Comparison of ENCODE assay signal across 12 cellular contexts in genomic region chrX:153816821-153817220, GRCh38. TPM values are rescaled to one million over a fixed set of nuclear protein-coding genes. Genes with fewer than 3 reads are reported as not detected.
DNase-seq lines count a peak whose midpoint lies in the region; ATAC-seq, FAIRE-seq and TF ChIP-seq lines count a peak whose summit lies in the region.
"Had no signal": no experiment of that assay in that cellular context is flagged by ENCODE, and none has a peak within 500 bp of the region (broad histone marks: within the 10 kb centered on the region; RNA-seq: fewer than 3 reads in every experiment).

No MANE protein-coding gene starts in this region.

- H3K27ac Mint-ChIP-seq in activated CD4-positive, alpha-beta T cell treated with anti-CD3 and anti-CD28 coated beads, Interleukin-2, amount 10 ng/mL, durations not matched to agents 7 days and 5 days = no peak overlapping the region

- intact Hi-C loops in K562 (cut with micrococcal nuclease) (no loop called here), posterior vena cava (cut with DNase I) (no loop called here)

- no TSS peak for BruUV-seq in K562 (replicated peaks; lab: Mats Ljungman, UMichigan)

- peak; percentile 62 for FAIRE-seq in K562 (lab: Jason Lieb, UNC)

- no peaks in the 10 kb centered on the region for H3K36me3 ChIP-seq in K562 (ENCODE audit: control insufficient read depth, insufficient read depth, low read length)
- H3K36me3 ChIP-seq: gastrocnemius medialis, transverse colon had no signal

- no peak overlapping the region for H3K9ac ChIP-seq in K562 (ENCODE audit: insufficient read depth in 1 of 2, low read depth in 2 of 2, low read length in 2 of 2)

- CTCF ChIA-PET in activated CD4-positive, alpha-beta T cell treated with anti-CD3 and anti-CD28 coated beads, Interleukin-2, amount 10 ng/mL, durations not matched to agents 7 days and 5 days (lab: Charles Lee) = interaction anchor here (1.2 to 1.4 kb wide), 3 partner anchors 12 to 36 kb away, joined by 3 to 5 read pairs (median 5); no protein-coding TSS in a partner anchor
- CTCF ChIA-PET in K562 (lab: Yijun Ruan, JAX; ENCODE audit: low intra/inter-chr PET ratio) = no interaction called here

- no peaks in the 10 kb centered on the region for H3K9me1 ChIP-seq in K562 (ENCODE audit: control insufficient read depth, insufficient read depth, low read length)

- TF ChIP-seq RAD21 in K562 (CRISPR knock-in tag; conservative IDR thresholded peaks at IDR 0.05 in 1 of 2, IDR thresholded peaks at IDR 0.05 in 1 of 2) = no peak

- ATAC-seq in K562 (peak; percentile 81), HG03025 (IDR thresholded peaks at IDR 0.05; ENCODE audit: low FRiP score, unreplicated experiment) (no peak)
- ATAC-seq: gastrocnemius medialis had no signal

- no peaks in the 10 kb centered on the region for H3K79me2 ChIP-seq in K562 (ENCODE audit: control insufficient read depth, insufficient read depth, low read length)

- peak overlapping the region; percentile 22 for H3K4me3 Mint-ChIP-seq in activated CD4-positive, alpha-beta T cell treated with anti-CD3 and anti-CD28 coated beads, Interleukin-2, amount 10 ng/mL, durations not matched to agents 7 days and 5 days

- peaks cover 12% of the 10 kb centered on the region for H3K27me3 Mint-ChIP-seq in activated CD4-positive, alpha-beta T cell treated with anti-CD3 and anti-CD28 coated beads, Interleukin-2, amount 10 ng/mL, durations not matched to agents 7 days and 5 days

- peaks cover 5 to 21% of the 10 kb centered on the region in 2 experiments; a peak in 4 of 5 replicates for H3K4me1 ChIP-seq in K562 (replicated peaks in 1 of 2; ENCODE audit: control insufficient read depth in 2 of 2, insufficient read depth in 2 of 2, low read length in 2 of 2)
- H3K4me1 ChIP-seq: gastrocnemius medialis had no signal

- peak overlapping the region; percentile 14 for H2AFZ ChIP-seq in K562 (ENCODE audit: low read depth, low read length)

- H3K36me3 Mint-ChIP-seq in activated CD4-positive, alpha-beta T cell treated with anti-CD3 and anti-CD28 coated beads, Interleukin-2, amount 10 ng/mL, durations not matched to agents 7 days and 5 days (ENCODE audit: low read depth) = no peaks in the 10 kb centered on the region

- peaks cover 36% of the 10 kb centered on the region for H3K4me1 Mint-ChIP-seq in activated CD4-positive, alpha-beta T cell treated with anti-CD3 and anti-CD28 coated beads, Interleukin-2, amount 10 ng/mL, durations not matched to agents 7 days and 5 days

- TF ChIP-seq POLR2A in NB4 (IDR thresholded peaks at IDR 0.05; ENCODE audit: extremely low read depth, insufficient read length) (no peak), K562 (conservative IDR thresholded peaks at IDR 0.05) (no peak)

- WGBS in K562 (ENCODE audit: insufficient coverage, low coverage, missing lambda C conversion rate) = 1% methylated on average over 12 of the region's 13 CpGs

- no peaks in the 10 kb centered on the region for H3K9me3 ChIP-seq in K562 (replicated peaks; ENCODE audit: control insufficient read depth, insufficient read depth, low read depth, low read length)
- H3K9me3 ChIP-seq: gastrocnemius medialis, transverse colon had no signal

- H3K4me2 ChIP-seq in K562 (ENCODE audit: insufficient read depth, low read length) = no peak overlapping the region

- no peaks in the 10 kb centered on the region for H3K9me3 Mint-ChIP-seq in activated CD4-positive, alpha-beta T cell treated with anti-CD3 and anti-CD28 coated beads, Interleukin-2, amount 10 ng/mL, durations not matched to agents 7 days and 5 days

- H4K20me1 ChIP-seq in K562 (replicated peaks; ENCODE audit: control insufficient read depth, insufficient read depth, low read length) = no peaks in the 10 kb centered on the region; the same call in 1 of the 2 replicates

- no peak overlapping the region for H3K27ac ChIP-seq in K562 (ENCODE audit: extremely low read depth, low read depth, low read length)
- H3K27ac ChIP-seq: gastrocnemius medialis, transverse colon had no signal

- H3K4me3 ChIP-seq in NB4 (ENCODE audit: low read depth, low read length) = no peak overlapping the region
- no peak overlapping the region for H3K4me3 ChIP-seq in K562
- H3K4me3 ChIP-seq: gastrocnemius medialis, transverse colon had no signal

- POLR2A ChIA-PET in activated CD4-positive, alpha-beta T cell treated with anti-CD3 and anti-CD28 coated beads, Interleukin-2, amount 10 ng/mL, durations not matched to agents 7 days and 5 days (lab: Charles Lee) = no interaction called here
- POLR2A ChIA-PET in K562 (lab: Yijun Ruan, JAX) = no interaction called here

- peaks cover 12 to 18% of the 10 kb centered on the region in 2 experiments; a peak in 3 of 5 replicates for H3K27me3 ChIP-seq in K562 (ENCODE audit: control insufficient read depth in 2 of 2, insufficient read depth in 2 of 2, low read length in 2 of 2)
- H3K27me3 ChIP-seq: transverse colon had no signal

- no peak for TF ChIP-seq EP300 in K562 (IDR thresholded peaks at IDR 0.05; ENCODE audit: low read length)

- DNase-seq in NB4 (ENCODE audit: low read depth) = peak; percentile 58
- peak; percentile 52 for DNase-seq in activated CD4-positive, alpha-beta T cell treated with anti-CD3 and anti-CD28 coated beads, Interleukin-2, amount 10 ng/mL, durations not matched to agents 7 days and 5 days
- DNase-seq in K562 (ENCODE audit: extremely low read depth in 1 of 4, low spot score in 3 of 4) = peak; percentile 47 to 64 (median 54)
- peak; percentile 36 for DNase-seq in stimulated activated CD4-positive, alpha-beta T cell treated with anti-CD3 and anti-CD28 coated beads, Interleukin-4, amount 100 ng/mL, for 1 hour
- no peak for DNase-seq in NCI-H1105 treated with DMSO at 0.1 percent for 48 hours (lab: John Stamatoyannopoulos, UW)
- DNase-seq in posterior vena cava (ENCODE audit: low spot score) = no peak
- DNase-seq: cortex of kidney, DND-41, gastrocnemius medialis, transverse colon had no signal

- in situ Hi-C loops in K562 (cut with MboI) = loop anchor here (5.0 kb wide), 1 partner anchor 320 kb away; no protein-coding TSS in a partner anchor

- TF ChIP-seq CTCF in NB4 (IDR thresholded peaks at IDR 0.05; ENCODE audit: low read depth, low read length) (no peak), K562 (IDR thresholded peaks at IDR 0.05 in 2 of 3, conservative IDR thresholded peaks at IDR 0.05 in 1 of 3; ENCODE audit: insufficient read depth in 2 of 3, low read depth in 1 of 3, low read length in 3 of 3) (peak; percentile 31 to 48 (median 45))

RNA-seq across cellular contexts. Expression of gene PDZD4, which starts 13.5 kb away (rescaled TPM):
- under 1 TPM; 0.32 to 0.60 TPM for total RNA-seq in activated CD4-positive, alpha-beta T cell treated with anti-CD3 and anti-CD28 coated beads, Interleukin-2, amount 10 ng/mL, durations not matched to agents 7 days and 5 days
- total RNA-seq in K562 (2011; cell fraction: chromatin; rRNA removed; ENCODE audit: low replicate concordance) = 0.46 TPM in 1 of 2 replicates, not detected in the other
- 0.13 and 0.33 TPM in 2 replicates for total RNA-seq in K562 (2011; cell fraction: nucleolus; rRNA removed)
- total RNA-seq in K562 (2011; cell fraction: nucleoplasm; rRNA removed) = not detected in 2 replicates
- total RNA-seq in K562 (2014; rRNA removed) (0.05 TPM in 1 of 2 replicates, not detected in the other), K562 (2014; rRNA removed; fragmentation: Illumina TruSeq; extraction: Trizol) (not detected in 2 replicates), K562 (2015; rRNA removed; fragmentation: Illumina TruSeq; extraction: Trizol) (not detected in 2 replicates), K562 (2021) (0.38 TPM in 1 of 2 replicates, not detected in the other), posterior vena cava (10 to 100 TPM; 21.0 to 22.9 TPM)
- polyA plus RNA-seq in K562 (2011; rRNA removed) (0.07 and 0.18 TPM in 2 replicates), K562 (2014; fragmentation: Illumina TruSeq; extraction: Trizol) (not detected in 2 replicates), K562 (2014; fragmentation: Nextera tagmentation; extraction: Ambion mirVana) (not detected), K562 (2014; rRNA removed) (0.08 TPM in 1 of 2 replicates, not detected in the other)
- 0.06 and 0.13 TPM in 2 replicates for polyA plus RNA-seq in K562 (2011; cell fraction: cytosol; rRNA removed)
- 1.1 and 1.4 TPM in 2 replicates for polyA plus RNA-seq in K562 (2011; cell fraction: nucleus; rRNA removed)
- polyA plus RNA-seq in K562 (2012) = 0.07 TPM in 1 of 2 replicates, not detected in the other
- not detected in 2 replicates for polyA minus RNA-seq in K562 (2011; rRNA and poly(A)+ RNA removed)
- not detected in 2 replicates for polyA minus RNA-seq in K562 (2011; cell fraction: cytosol; rRNA and poly(A)+ RNA removed)
- polyA minus RNA-seq in K562 (2011; cell fraction: nucleus; rRNA and poly(A)+ RNA removed) = 0.33 TPM in 1 of 2 replicates, not detected in the other

RNA-seq across cellular contexts. Expression of gene SSR4, which starts 22.4 kb away (rescaled TPM):
- 100 to 1,000 TPM; 193 to 203 TPM for total RNA-seq in activated CD4-positive, alpha-beta T cell treated with anti-CD3 and anti-CD28 coated beads, Interleukin-2, amount 10 ng/mL, durations not matched to agents 7 days and 5 days
- total RNA-seq in K562 (2011; cell fraction: chromatin; rRNA removed; ENCODE audit: low replicate concordance) = 87.7 and 259 TPM in 2 replicates
- 611 and 654 TPM in 2 replicates for total RNA-seq in K562 (2011; cell fraction: nucleolus; rRNA removed)
- 313 and 394 TPM in 2 replicates for total RNA-seq in K562 (2011; cell fraction: nucleoplasm; rRNA removed)
- total RNA-seq in K562 (2014; rRNA removed) (222 and 275 TPM in 2 replicates), K562 (2014; rRNA removed; fragmentation: Illumina TruSeq; extraction: Trizol) (120 and 146 TPM in 2 replicates), K562 (2015; rRNA removed; fragmentation: Illumina TruSeq; extraction: Trizol) (299 and 311 TPM in 2 replicates), K562 (2021) (272 and 275 TPM in 2 replicates), posterior vena cava (100 to 1,000 TPM; 164 to 225 TPM)
- polyA plus RNA-seq in K562 (2011; rRNA removed) (255 and 290 TPM in 2 replicates), K562 (2014; fragmentation: Illumina TruSeq; extraction: Trizol) (196 and 294 TPM in 2 replicates), K562 (2014; fragmentation: Nextera tagmentation; extraction: Ambion mirVana) (100 to 1,000 TPM; 469 to 492 TPM), K562 (2014; rRNA removed) (344 and 405 TPM in 2 replicates)
- 616 and 1,308 TPM in 2 replicates for polyA plus RNA-seq in K562 (2011; cell fraction: cytosol; rRNA removed)
- 189 and 214 TPM in 2 replicates for polyA plus RNA-seq in K562 (2011; cell fraction: nucleus; rRNA removed)
- 287 and 544 TPM in 2 replicates for polyA plus RNA-seq in K562 (2012)
- 132 and 170 TPM in 2 replicates for polyA minus RNA-seq in K562 (2011; rRNA and poly(A)+ RNA removed)
- polyA minus RNA-seq in K562 (2011; cell fraction: cytosol; rRNA and poly(A)+ RNA removed) = 261 and 339 TPM in 2 replicates
- 48.7 and 66.4 TPM in 2 replicates for polyA minus RNA-seq in K562 (2011; cell fraction: nucleus; rRNA and poly(A)+ RNA removed)

RNA-seq across cellular contexts. Expression of gene IDH3G, which starts 22.6 kb away (rescaled TPM):
- 10 to 100 TPM; 60.1 to 64.8 TPM for total RNA-seq in activated CD4-positive, alpha-beta T cell treated with anti-CD3 and anti-CD28 coated beads, Interleukin-2, amount 10 ng/mL, durations not matched to agents 7 days and 5 days
- 85.9 and 295 TPM in 2 replicates for total RNA-seq in K562 (2011; cell fraction: chromatin; rRNA removed; ENCODE audit: low replicate concordance)
- total RNA-seq in K562 (2011; cell fraction: nucleolus; rRNA removed) = 142 and 145 TPM in 2 replicates
- total RNA-seq in K562 (2011; cell fraction: nucleoplasm; rRNA removed) = 98.2 and 107 TPM in 2 replicates
- 62.4 and 70.5 TPM in 2 replicates for total RNA-seq in K562 (2014; rRNA removed)
- 16.3 and 30.6 TPM in 2 replicates for total RNA-seq in K562 (2014; rRNA removed; fragmentation: Illumina TruSeq; extraction: Trizol)
- 34.1 and 39.2 TPM in 2 replicates for total RNA-seq in K562 (2015; rRNA removed; fragmentation: Illumina TruSeq; extraction: Trizol)
- 64.0 and 67.1 TPM in 2 replicates for total RNA-seq in K562 (2021)
- 37.9 and 74.6 TPM in 2 replicates for polyA plus RNA-seq in K562 (2011; rRNA removed)
- polyA plus RNA-seq in K562 (2011; cell fraction: cytosol; rRNA removed) = 81.4 and 108 TPM in 2 replicates
- 174 and 207 TPM in 2 replicates for polyA plus RNA-seq in K562 (2011; cell fraction: nucleus; rRNA removed)
- 78.2 and 88.3 TPM in 2 replicates for polyA plus RNA-seq in K562 (2012)
- 72.5 and 80.1 TPM in 2 replicates for polyA plus RNA-seq in K562 (2014; fragmentation: Illumina TruSeq; extraction: Trizol)
- 10 to 100 TPM; 24.3 to 36.4 TPM for polyA plus RNA-seq in K562 (2014; fragmentation: Nextera tagmentation; extraction: Ambion mirVana)
- polyA plus RNA-seq in K562 (2014; rRNA removed) = 63.2 and 69.3 TPM in 2 replicates
- 72.5 and 76.8 TPM in 2 replicates for polyA minus RNA-seq in K562 (2011; rRNA and poly(A)+ RNA removed)
- 47.7 and 58.4 TPM in 2 replicates for polyA minus RNA-seq in K562 (2011; cell fraction: cytosol; rRNA and poly(A)+ RNA removed)
- polyA minus RNA-seq in K562 (2011; cell fraction: nucleus; rRNA and poly(A)+ RNA removed) = 49.9 and 58.3 TPM in 2 replicates
- total RNA-seq in posterior vena cava = 10 to 100 TPM; 43.9 to 44.1 TPM

RNA-seq across cellular contexts. Expression of gene SRPK3, which starts 36.0 kb away (rescaled TPM):
- total RNA-seq in activated CD4-positive, alpha-beta T cell treated with anti-CD3 and anti-CD28 coated beads, Interleukin-2, amount 10 ng/mL, durations not matched to agents 7 days and 5 days = not detected
- 0.42 TPM in 1 of 2 replicates, not detected in the other for total RNA-seq in K562 (2011; cell fraction: chromatin; rRNA removed; ENCODE audit: low replicate concordance)
- 0.17 and 0.39 TPM in 2 replicates for total RNA-seq in K562 (2011; cell fraction: nucleolus; rRNA removed)
- 0.07 TPM in 1 of 2 replicates, not detected in the other for total RNA-seq in K562 (2011; cell fraction: nucleoplasm; rRNA removed)
- total RNA-seq in K562 (2014; rRNA removed) = 0.09 TPM in 1 of 2 replicates, not detected in the other
- total RNA-seq in K562 (2014; rRNA removed; fragmentation: Illumina TruSeq; extraction: Trizol) = not detected in 2 replicates
- not detected in 2 replicates for total RNA-seq in K562 (2015; rRNA removed; fragmentation: Illumina TruSeq; extraction: Trizol)
- 0.04 TPM in 1 of 2 replicates, not detected in the other for total RNA-seq in K562 (2021)
- polyA plus RNA-seq in K562 (2011; rRNA removed) = 0.01 and 0.12 TPM in 2 replicates
- 0.03 and 0.15 TPM in 2 replicates for polyA plus RNA-seq in K562 (2011; cell fraction: cytosol; rRNA removed)
- 0.07 and 0.27 TPM in 2 replicates for polyA plus RNA-seq in K562 (2011; cell fraction: nucleus; rRNA removed)
- polyA plus RNA-seq in K562 (2012) = 0.84 and 1.1 TPM in 2 replicates
- 0.03 TPM in 1 of 2 replicates, not detected in the other for polyA plus RNA-seq in K562 (2014; fragmentation: Illumina TruSeq; extraction: Trizol)
- polyA plus RNA-seq in K562 (2014; fragmentation: Nextera tagmentation; extraction: Ambion mirVana) = under 1 TPM; 0.04 to 0.06 TPM
- 0.03 and 0.07 TPM in 2 replicates for polyA plus RNA-seq in K562 (2014; rRNA removed)
- polyA minus RNA-seq in K562 (2011; rRNA and poly(A)+ RNA removed) = not detected in 2 replicates
- polyA minus RNA-seq in K562 (2011; cell fraction: cytosol; rRNA and poly(A)+ RNA removed) = not detected in 2 replicates
- 0.11 and 0.13 TPM in 2 replicates for polyA minus RNA-seq in K562 (2011; cell fraction: nucleus; rRNA and poly(A)+ RNA removed)
- total RNA-seq in posterior vena cava = 1 to 10 TPM; 5.4 to 9.8 TPM
- polyA plus RNA-seq: liver had no signal

RNA-seq across cellular contexts. Expression of gene PLXNB3, which starts 52.8 kb away (rescaled TPM):
- total RNA-seq in activated CD4-positive, alpha-beta T cell treated with anti-CD3 and anti-CD28 coated beads, Interleukin-2, amount 10 ng/mL, durations not matched to agents 7 days and 5 days = under 1 TPM; 0.23 to 0.35 TPM
- 2.4 and 18.7 TPM in 2 replicates for total RNA-seq in K562 (2011; cell fraction: chromatin; rRNA removed; ENCODE audit: low replicate concordance)
- total RNA-seq in K562 (2011; cell fraction: nucleolus; rRNA removed) = 5.5 and 11.0 TPM in 2 replicates
- total RNA-seq in K562 (2011; cell fraction: nucleoplasm; rRNA removed) = 3.1 and 3.7 TPM in 2 replicates
- 1.6 and 2.0 TPM in 2 replicates for total RNA-seq in K562 (2014; rRNA removed)
- 0.22 TPM in 1 of 2 replicates, not detected in the other for total RNA-seq in K562 (2014; rRNA removed; fragmentation: Illumina TruSeq; extraction: Trizol)
- total RNA-seq in K562 (2015; rRNA removed; fragmentation: Illumina TruSeq; extraction: Trizol) = 0.25 and 0.72 TPM in 2 replicates
- 1.6 TPM in 2 replicates for total RNA-seq in K562 (2021)
- 1.5 and 2.4 TPM in 2 replicates for polyA plus RNA-seq in K562 (2011; rRNA removed)
- 0.63 and 1.1 TPM in 2 replicates for polyA plus RNA-seq in K562 (2011; cell fraction: cytosol; rRNA removed)
- polyA plus RNA-seq in K562 (2011; cell fraction: nucleus; rRNA removed) = 12.2 and 14.5 TPM in 2 replicates
- polyA plus RNA-seq in K562 (2012) = 0.94 and 1.7 TPM in 2 replicates
- 0.40 and 0.50 TPM in 2 replicates for polyA plus RNA-seq in K562 (2014; fragmentation: Illumina TruSeq; extraction: Trizol)
- not detected for polyA plus RNA-seq in K562 (2014; fragmentation: Nextera tagmentation; extraction: Ambion mirVana)
- polyA plus RNA-seq in K562 (2014; rRNA removed) = 1.4 and 1.6 TPM in 2 replicates
- 0.81 and 1.2 TPM in 2 replicates for polyA minus RNA-seq in K562 (2011; rRNA and poly(A)+ RNA removed)
- polyA minus RNA-seq in K562 (2011; cell fraction: cytosol; rRNA and poly(A)+ RNA removed) = 1.2 and 2.0 TPM in 2 replicates
- 4.0 and 4.3 TPM in 2 replicates for polyA minus RNA-seq in K562 (2011; cell fraction: nucleus; rRNA and poly(A)+ RNA removed)
- total RNA-seq in posterior vena cava = 10 to 100 TPM; 16.8 to 19.1 TPM

Comparison
In these comparisons a context has a peak if more than half of its experiments do, and no peak if none do; other contexts are left out.
1. DNase-seq: peak in NB4 (single experiment), activated CD4-positive, alpha-beta T cell treated with anti-CD3 and anti-CD28 coated beads, Interleukin-2, amount 10 ng/mL, durations not matched to agents 7 days and 5 days (single experiment), K562 (4 of 4) and stimulated activated CD4-positive, alpha-beta T cell treated with anti-CD3 and anti-CD28 coated beads, Interleukin-4, amount 100 ng/mL, for 1 hour (single experiment); none in NCI-H1105 treated with DMSO at 0.1 percent for 48 hours (single experiment) and posterior vena cava (single experiment).
2. RNA of gene PDZD4, which starts 13.5 kb away (total RNA-seq): 21.0 to 22.9 TPM in posterior vena cava; 0.32 to 0.60 TPM in activated CD4-positive, alpha-beta T cell treated with anti-CD3 and anti-CD28 coated beads, Interleukin-2, amount 10 ng/mL, durations not matched to agents 7 days and 5 days and 0.05 to 0.46 TPM in K562; every median in the first group is over 10 times any median in the second.